18 cellular contexts compared by ENCODE assay signal in the genomic region with DNA sequence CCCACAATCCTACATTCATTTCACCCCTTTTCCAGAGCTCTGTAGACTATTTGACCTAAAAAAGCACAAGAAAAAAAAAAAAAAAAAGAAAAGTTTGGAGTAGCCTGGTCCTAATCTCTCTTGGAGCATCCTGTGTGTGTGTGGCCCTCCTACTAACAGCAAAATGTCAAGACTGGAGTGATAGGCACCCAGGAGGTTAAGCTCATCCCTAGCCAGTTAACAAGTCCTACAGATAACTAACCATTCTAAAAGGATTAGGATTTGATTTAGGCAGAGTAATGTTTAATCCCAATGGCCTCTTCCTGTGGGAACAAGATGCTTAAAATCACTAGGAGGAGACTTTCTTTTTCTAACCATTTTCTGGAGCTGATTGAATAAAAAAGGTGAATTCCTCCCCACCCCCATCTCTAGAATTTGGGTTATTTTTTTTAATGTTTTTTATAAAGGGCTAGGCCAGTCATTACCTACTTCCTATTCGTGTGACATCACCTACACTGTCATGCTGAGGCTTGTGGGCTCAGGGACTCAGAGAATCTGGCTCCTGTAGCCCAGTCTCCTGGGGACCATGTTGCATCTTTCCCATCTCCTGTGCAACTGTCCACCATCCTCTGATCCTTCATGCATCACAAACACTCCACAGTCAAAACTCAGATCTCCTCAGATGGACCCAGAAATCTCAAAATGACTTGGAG. TPM values are rescaled to one million over a fixed set of nuclear protein-coding genes. Genes with fewer than 3 reads are reported as not detected.
A peak's percentile ranks its signal among the peaks of the same experiment; 100 is the strongest.
DNase-seq lines count a peak whose midpoint lies in the region; ATAC-seq and TF ChIP-seq lines count a peak whose summit lies in the region.
"Had no signal": no experiment of that assay in that cellular context is flagged by ENCODE, and none has a peak within 500 bp of the region (broad histone marks: within the 10 kb centered on the region; RNA-seq: fewer than 3 reads in every experiment).

No MANE protein-coding gene starts in this region.

- peaks cover 9% of the 10 kb centered on the region for H3K4me1 Mint-ChIP-seq in CD8-positive, alpha-beta T cell (ENCODE audit: low read depth)
- peaks cover 0 to 2% of the 10 kb centered on the region in 2 donors for H3K4me1 Mint-ChIP-seq in effector memory CD8-positive, alpha-beta T cell (ENCODE audit: low read depth in 2 of 2)

- POLR2A ChIA-PET in CD8-positive, alpha-beta T cell (lab: Charles Lee), result interaction anchor here (0.7 to 2.1 kb wide), 2 partner anchors 14 to 491 kb away, joined by 5 to 6 read pairs; no protein-coding TSS in a partner anchor

- H3K4me3 ChIP-seq in CD8-positive, alpha-beta T cell (ENCODE audit: low read depth, low read length), result no peak overlapping the region
- H3K4me3 ChIP-seq in BE2C (ENCODE audit: low read depth, low read length) (no peak overlapping the region), GM23248 (no peak overlapping the region)
- H3K4me3 ChIP-seq: right atrium auricular region, thyroid gland had no signal

- intact Hi-C loops in CD8-positive, alpha-beta T cell (cut with DNase I, micrococcal nuclease), result no loop called here

- H3K4me1 ChIP-seq in CD8-positive, alpha-beta T cell (ENCODE audit: insufficient read depth, low read length), result no peaks in the 10 kb centered on the region
- no peaks in the 10 kb centered on the region for H3K4me1 ChIP-seq in BE2C
- H3K4me1 ChIP-seq in GM23248 (ENCODE audit: insufficient read depth), result peaks cover 23% of the 10 kb centered on the region
- H3K4me1 ChIP-seq: right atrium auricular region, thyroid gland had no signal

- H3K27ac ChIP-seq in CD8-positive, alpha-beta T cell (ENCODE audit: low read depth, low read length), result no peak overlapping the region
- H3K27ac ChIP-seq in GM23248, result no peak overlapping the region
- H3K27ac ChIP-seq: KMS-11, right atrium auricular region, thyroid gland had no signal

- H3K9me2 ChIP-seq in GM23248 (ENCODE audit: insufficient read depth), result no peaks in the 10 kb centered on the region

- no peaks in the 10 kb centered on the region for H3K79me2 ChIP-seq in GM23248 (ENCODE audit: insufficient read depth)

- no peaks in the 10 kb centered on the region for H4K20me1 ChIP-seq in GM23248 (ENCODE audit: insufficient read depth)

- in situ Hi-C loops in GM13977 (cut with MboI; ENCODE audit: low pct_unique_long_range_greater_than_20kb, low sequenced_read_pairs, unreplicated experiment), result no loop called here
- in situ Hi-C loops in GM23248 (cut with MboI), result no loop called here

- no peak overlapping the region for H3K4me2 ChIP-seq in GM23248 (ENCODE audit: unreplicated experiment)
- H3K4me2 ChIP-seq: KMS-11 had no signal

- H3F3A ChIP-seq in GM23248 (ENCODE audit: insufficient read depth), result peaks cover 16% of the 10 kb centered on the region

- CTCF ChIA-PET in CD8-positive, alpha-beta T cell (lab: Charles Lee), result interaction anchor here (0.7 to 1.9 kb wide), 3 partner anchors 13 to 456 kb away, joined by 3 to 6 read pairs (median 3); no protein-coding TSS in a partner anchor

- H3K36me3 ChIP-seq in CD8-positive, alpha-beta T cell (ENCODE audit: insufficient read depth, low read length), result no peaks in the 10 kb centered on the region
- H3K36me3 ChIP-seq in BE2C, result no peaks in the 10 kb centered on the region
- H3K36me3 ChIP-seq in GM23248 (ENCODE audit: low read depth), result no peaks in the 10 kb centered on the region
- H3K36me3 ChIP-seq: right atrium auricular region, thyroid gland had no signal

- H2AFZ ChIP-seq in GM23248, result no peak overlapping the region

- no peak for DNase-seq in CD8-positive, alpha-beta T cell
- DNase-seq in GM13977 (ENCODE audit: low spot score) (peak; percentile 44), A172 (ENCODE audit: low spot score) (no peak), BE2C (no peak), GM23248 (no peak)
- no peak for DNase-seq in effector memory CD8-positive, alpha-beta T cell
- DNase-seq: C1 segment of cervical spinal cord; head of caudate nucleus; mammary epithelial cell; NCI-H1436; NCI-H226; SHP77 treated with DMSO at 0.1 percent for 48 hours; stimulated activated CD4-positive, alpha-beta T cell treated with anti-CD3 and anti-CD28 coated beads, Interleukin-4, amount 100 ng/mL, for 1 hour; stimulated activated CD8-positive, alpha-beta memory T cell treated with anti-CD3 and anti-CD28 coated beads, Interleukin-4, amount 100 ng/mL, for 48 hours; thyroid gland had no signal

- no peaks in the 10 kb centered on the region for H3K27me3 Mint-ChIP-seq in CD8-positive, alpha-beta T cell (ENCODE audit: low read depth)
- H3K27me3 Mint-ChIP-seq in effector memory CD8-positive, alpha-beta T cell, result no peaks in the 10 kb centered on the region

- no peaks in the 10 kb centered on the region for H3K9me3 Mint-ChIP-seq in CD8-positive, alpha-beta T cell
- no peaks in the 10 kb centered on the region for H3K9me3 Mint-ChIP-seq in effector memory CD8-positive, alpha-beta T cell

- H3K27ac Mint-ChIP-seq in CD8-positive, alpha-beta T cell, result no peak overlapping the region
- H3K27ac Mint-ChIP-seq in effector memory CD8-positive, alpha-beta T cell, result no peak overlapping the region

- no peak overlapping the region for H3K4me3 Mint-ChIP-seq in CD8-positive, alpha-beta T cell
- H3K4me3 Mint-ChIP-seq in effector memory CD8-positive, alpha-beta T cell, result no peak overlapping the region

- H3K36me3 Mint-ChIP-seq in CD8-positive, alpha-beta T cell, result no peaks in the 10 kb centered on the region
- peaks cover 2% of the 10 kb centered on the region for H3K36me3 Mint-ChIP-seq in effector memory CD8-positive, alpha-beta T cell (ENCODE audit: insufficient read depth)

- TF ChIP-seq CTCF in CD8-positive, alpha-beta T cell (IDR thresholded peaks at IDR 0.05), result no peak
- no peak for TF ChIP-seq CTCF in GM13977 (IDR thresholded peaks at IDR 0.05; ENCODE audit: extremely low read depth, insufficient read depth, missing control alignments)
- no peak for TF ChIP-seq CTCF in BE2C (IDR thresholded peaks at IDR 0.05; ENCODE audit: low read depth, low read length)

- no peaks in the 10 kb centered on the region for H3K9me3 ChIP-seq in CD8-positive, alpha-beta T cell (ENCODE audit: low read length)
- H3K9me3 ChIP-seq in BE2C (no peaks in the 10 kb centered on the region), GM23248 (ENCODE audit: low read depth) (no peaks in the 10 kb centered on the region)
- H3K9me3 ChIP-seq: right atrium auricular region, thyroid gland had no signal

- no peak overlapping the region for H3K9ac ChIP-seq in GM23248
- H3K9ac ChIP-seq: KMS-11 had no signal

- WGBS in GM23248 (ENCODE audit: low coverage in 1 of 2, low lambda C conversion rate in 2 of 2, missing lambda C conversion rate in 2 of 2), 2 experiments, result 100% methylated on average over 1 of the region's 1 CpG

- peak; percentile 67 for ATAC-seq in CD8-positive, alpha-beta T cell
- ATAC-seq in HG03469 (IDR thresholded peaks at IDR 0.05; ENCODE audit: unreplicated experiment), result peak; percentile 49
- peak; percentile 41 for ATAC-seq in effector memory CD8-positive, alpha-beta T cell (replicated peaks)

- H3K27me3 ChIP-seq in CD8-positive, alpha-beta T cell (ENCODE audit: insufficient read depth, low read length), result no peaks in the 10 kb centered on the region
- H3K27me3 ChIP-seq in BE2C (peaks cover 14% of the 10 kb centered on the region), GM23248 (replicated peaks; ENCODE audit: insufficient read depth) (no peaks in the 10 kb centered on the region)
- H3K27me3 ChIP-seq: right atrium auricular region, thyroid gland had no signal

RNA-seq across cellular contexts. Expression of gene NR3C1, which starts 43.2 kb away (rescaled TPM):
- 100 to 1,000 TPM; 179 to 181 TPM for total RNA-seq in CD8-positive, alpha-beta T cell
- total RNA-seq in A172 (2014; rRNA removed; shearing (Covaris generic)), result 35.3 and 42.1 TPM in 2 replicates
- 0.39 TPM for polyA plus RNA-seq in BE2C (2012; ENCODE audit: insufficient read depth, insufficient read length, low read depth)
- 121 and 125 TPM in 2 replicates for total RNA-seq in GM23248 (2014; rRNA removed; shearing (Covaris generic))
- 100 and 103 TPM in 2 replicates for polyA plus RNA-seq in GM23248 (2016; fragmentation: Nextera tagmentation; extraction: Ambion mirVana)
